ENCODE assay signal across 13 cellular contexts in genomic region chr9:135909371-135909770, GRCh38. TPM values are rescaled to one million over a fixed set of nuclear protein-coding genes. Genes with fewer than 3 reads are reported as not detected.
A peak's percentile ranks its signal among the peaks of the same experiment; 100 is the strongest.
DNase-seq lines count a peak whose midpoint lies in the region; ATAC-seq and TF ChIP-seq lines count a peak whose summit lies in the region.
"Had no signal": no experiment of that assay in that cellular context is flagged by ENCODE, and none has a peak within 500 bp of the region (broad histone marks: within the 10 kb centered on the region; RNA-seq: fewer than 3 reads in every experiment).

No MANE protein-coding gene starts in this region.

- intact Hi-C loops in activated naive CD4-positive, alpha-beta T cell treated with anti-CD3 and anti-CD28 coated beads for 36 hours (cut with micrococcal nuclease), result loop anchor here (5.0 to 10.0 kb wide), 5 partner anchors 407 to 975 kb away; partner anchors contain the start of genes MRPS2, SEC16A, SNAPC4 and TRAF2
- intact Hi-C loops in activated CD4-positive, alpha-beta memory T cell treated with anti-CD3 and anti-CD28 coated beads for 36 hours (cut with micrococcal nuclease), result loop anchor here (5.0 kb wide), 2 partner anchors 628 to 1842 kb away; partner anchors contain the start of gene BRD3
- intact Hi-C loops in vagina (cut with DNase I), result no loop called here

- no peak overlapping the region for H3K27ac ChIP-seq in vagina
- H3K27ac ChIP-seq: body of pancreas had no signal

- peaks cover 0 to 28% of the 10 kb centered on the region in 2 donors for H3K36me3 ChIP-seq in vagina

- CTCF ChIA-PET in activated naive CD4-positive, alpha-beta T cell treated with anti-CD3 and anti-CD28 coated beads for 36 hours (lab: Charles Lee), result no interaction called here
- CTCF ChIA-PET in activated CD4-positive, alpha-beta memory T cell treated with anti-CD3 and anti-CD28 coated beads for 36 hours (lab: Charles Lee), result interaction anchor here (1.1 kb wide), 1 partner anchor 50 kb away, joined by 3 read pairs; no protein-coding TSS in a partner anchor

- peaks cover 61% of the 10 kb centered on the region for H3K36me3 Mint-ChIP-seq in activated naive CD4-positive, alpha-beta T cell treated with anti-CD3 and anti-CD28 coated beads for 36 hours (ENCODE audit: low read depth)
- peaks cover 56% of the 10 kb centered on the region for H3K36me3 Mint-ChIP-seq in activated CD4-positive, alpha-beta memory T cell treated with anti-CD3 and anti-CD28 coated beads for 36 hours
- peaks cover 51 to 58% of the 10 kb centered on the region in 2 donors for H3K36me3 Mint-ChIP-seq in stimulated activated naive B cell treated with anti-CD40 and anti-IgM and Interleukin-4, amounts not matched to agents 10 μg/mL and 1 μg/mL and 100 μg/mL, for 72 hours

- H3K4me3 ChIP-seq in vagina, result no peak overlapping the region
- H3K4me3 ChIP-seq: body of pancreas had no signal

- H3K4me1 Mint-ChIP-seq in activated naive CD4-positive, alpha-beta T cell treated with anti-CD3 and anti-CD28 coated beads for 36 hours (ENCODE audit: low read depth), result peaks cover 45% of the 10 kb centered on the region
- H3K4me1 Mint-ChIP-seq in activated CD4-positive, alpha-beta memory T cell treated with anti-CD3 and anti-CD28 coated beads for 36 hours (ENCODE audit: low read depth), result peaks cover 53% of the 10 kb centered on the region
- peaks cover 41 to 63% of the 10 kb centered on the region in 2 donors for H3K4me1 Mint-ChIP-seq in stimulated activated naive B cell treated with anti-CD40 and anti-IgM and Interleukin-4, amounts not matched to agents 10 μg/mL and 1 μg/mL and 100 μg/mL, for 72 hours

- ATAC-seq in stimulated activated naive B cell treated with anti-CD40 and anti-IgM and Interleukin-4, amounts not matched to agents 10 μg/mL and 1 μg/mL and 100 μg/mL, for 72 hours (replicated peaks), result no peak
- no peak for ATAC-seq in HG03457 (IDR thresholded peaks at IDR 0.05; ENCODE audit: unreplicated experiment)
- ATAC-seq: body of pancreas had no signal

- peaks cover 11% of the 10 kb centered on the region for H3K9me3 Mint-ChIP-seq in activated naive CD4-positive, alpha-beta T cell treated with anti-CD3 and anti-CD28 coated beads for 36 hours
- peaks cover 5% of the 10 kb centered on the region for H3K9me3 Mint-ChIP-seq in activated CD4-positive, alpha-beta memory T cell treated with anti-CD3 and anti-CD28 coated beads for 36 hours
- H3K9me3 Mint-ChIP-seq in stimulated activated naive B cell treated with anti-CD40 and anti-IgM and Interleukin-4, amounts not matched to agents 10 μg/mL and 1 μg/mL and 100 μg/mL, for 72 hours, result peaks cover 6 to 14% of the 10 kb centered on the region in 2 donors

- peak overlapping the region; percentile 79 for H3K4me3 Mint-ChIP-seq in activated naive CD4-positive, alpha-beta T cell treated with anti-CD3 and anti-CD28 coated beads for 36 hours
- peak overlapping the region; percentile 73 for H3K4me3 Mint-ChIP-seq in activated CD4-positive, alpha-beta memory T cell treated with anti-CD3 and anti-CD28 coated beads for 36 hours
- H3K4me3 Mint-ChIP-seq in stimulated activated naive B cell treated with anti-CD40 and anti-IgM and Interleukin-4, amounts not matched to agents 10 μg/mL and 1 μg/mL and 100 μg/mL, for 72 hours, result peak overlapping the region; percentile 79 to 84

- H3K27ac Mint-ChIP-seq in activated naive CD4-positive, alpha-beta T cell treated with anti-CD3 and anti-CD28 coated beads for 36 hours, result no peak overlapping the region
- no peak overlapping the region for H3K27ac Mint-ChIP-seq in activated CD4-positive, alpha-beta memory T cell treated with anti-CD3 and anti-CD28 coated beads for 36 hours
- peak overlapping the region; percentile 74 for H3K27ac Mint-ChIP-seq in stimulated activated naive B cell treated with anti-CD40 and anti-IgM and Interleukin-4, amounts not matched to agents 10 μg/mL and 1 μg/mL and 100 μg/mL, for 72 hours

- POLR2A ChIA-PET in activated CD4-positive, alpha-beta memory T cell treated with anti-CD3 and anti-CD28 coated beads for 36 hours (lab: Charles Lee), result interaction anchor here (1.2 to 1.3 kb wide), 2 partner anchors 16 to 52 kb away, joined by 3 to 4 read pairs; partner anchors contain the start of gene UBAC1

- peak; percentile 9 for TF ChIP-seq POLR2A in erythroblast (IDR thresholded peaks at IDR 0.05; ENCODE audit: low read length)
- TF ChIP-seq POLR2A in vagina (IDR thresholded peaks at IDR 0.05), result no peak

- no peak for TF ChIP-seq CTCF in vagina (IDR thresholded peaks at IDR 0.05)

- no peaks in the 10 kb centered on the region for H3K27me3 Mint-ChIP-seq in activated naive CD4-positive, alpha-beta T cell treated with anti-CD3 and anti-CD28 coated beads for 36 hours (ENCODE audit: low read depth)
- no peaks in the 10 kb centered on the region for H3K27me3 Mint-ChIP-seq in activated CD4-positive, alpha-beta memory T cell treated with anti-CD3 and anti-CD28 coated beads for 36 hours
- no peaks in the 10 kb centered on the region for H3K27me3 Mint-ChIP-seq in stimulated activated naive B cell treated with anti-CD40 and anti-IgM and Interleukin-4, amounts not matched to agents 10 μg/mL and 1 μg/mL and 100 μg/mL, for 72 hours

- DNase-seq in activated naive CD4-positive, alpha-beta T cell treated with anti-CD3 and anti-CD28 coated beads for 36 hours, result no peak
- no peak for DNase-seq in activated naive CD4-positive, alpha-beta T cell treated with anti-CD3 and anti-CD28 coated beads, Interleukin-2, amount 50 U/mL, for 16 hours
- DNase-seq in activated CD4-positive, alpha-beta memory T cell treated with anti-CD3 and anti-CD28 coated beads for 36 hours, result no peak
- DNase-seq in erythroblast (lab: John Stamatoyannopoulos, UW), result no peak
- DNase-seq in stimulated activated naive B cell treated with anti-CD40 and anti-IgM and Interleukin-4, amounts not matched to agents 10 μg/mL and 1 μg/mL and 100 μg/mL, for 72 hours, result no peak
- no peak for DNase-seq in vagina (ENCODE audit: extremely low spot score in 2 of 2)
- no peak for DNase-seq in stimulated activated naive CD4-positive, alpha-beta T cell treated with Interleukin-2 at 50 U/mL for 16 hours (lab: John Stamatoyannopoulos, UW)
- DNase-seq: activated CD4-positive, alpha-beta T cell treated with anti-CD3 and anti-CD28 coated beads, Interleukin-2, amount 50 U/mL, for 4 hours; body of pancreas; NCI-H1105 treated with DMSO at 0.1 percent for 48 hours; NCI-H526; SHP77 treated with DMSO at 0.1 percent for 48 hours had no signal

- H3K4me1 ChIP-seq in vagina, result peaks cover 29% of the 10 kb centered on the region

- H3K9me3 ChIP-seq in vagina, result no peaks in the 10 kb centered on the region

- no peaks in the 10 kb centered on the region for H3K27me3 ChIP-seq in vagina
- H3K27me3 ChIP-seq: body of pancreas had no signal

RNA-seq across cellular contexts. Expression of gene CAMSAP1, which starts 2.0 kb away (rescaled TPM):
- total RNA-seq in activated naive CD4-positive, alpha-beta T cell treated with anti-CD3 and anti-CD28 coated beads for 36 hours, result 10 to 100 TPM; 32.6 to 35.2 TPM
- 10 to 100 TPM; 43.2 to 46.0 TPM for total RNA-seq in activated CD4-positive, alpha-beta memory T cell treated with anti-CD3 and anti-CD28 coated beads for 36 hours
- total RNA-seq in vagina, result 20.9 TPM

RNA-seq across cellular contexts. Expression of gene UBAC1, which starts 51.8 kb away (rescaled TPM):
- 10 to 100 TPM; 37.2 to 40.0 TPM for total RNA-seq in activated naive CD4-positive, alpha-beta T cell treated with anti-CD3 and anti-CD28 coated beads for 36 hours
- 10 to 100 TPM; 41.3 to 42.0 TPM for total RNA-seq in activated CD4-positive, alpha-beta memory T cell treated with anti-CD3 and anti-CD28 coated beads for 36 hours
- total RNA-seq in vagina, result 57.9 TPM
